In the genomic region with DNA sequence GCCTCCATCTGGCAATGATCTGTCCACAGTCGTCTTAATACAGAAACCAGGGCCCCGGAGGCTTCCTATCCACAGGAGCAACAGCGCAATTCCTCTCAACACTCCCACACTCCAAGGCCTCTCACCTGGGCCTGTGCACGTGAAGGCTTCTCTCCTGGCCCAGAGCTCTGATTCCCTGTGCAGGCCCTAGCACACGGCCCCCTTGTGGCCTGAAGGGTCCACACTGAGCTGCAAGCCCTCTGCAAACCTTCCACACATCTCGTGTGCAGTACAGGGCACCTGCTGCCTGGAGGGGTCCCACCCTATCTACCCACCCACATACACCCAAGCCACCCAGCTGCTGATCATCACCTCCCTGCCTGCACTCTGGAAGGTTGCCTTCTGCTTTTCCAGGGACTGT, we compare ENCODE assay signal across 24 cellular contexts.
DNase-seq lines count a peak whose midpoint lies in the region; ATAC-seq and TF ChIP-seq lines count a peak whose summit lies in the region.
"Had no signal": no experiment of that assay in that cellular context is flagged by ENCODE, and none has a peak within 500 bp of the region (broad histone marks: within the 10 kb centered on the region; RNA-seq: fewer than 3 reads in every experiment).

No MANE protein-coding gene starts in this region.

- POLR2A ChIA-PET in HEK293T (lab: Yijun Ruan, JAX) (no interaction called here), WTC11 (lab: Charles Lee) (no interaction called here)

- TF ChIP-seq CTCF in GM12865 (IDR thresholded peaks at IDR 0.05; ENCODE audit: insufficient read depth, low read depth, low read length, missing control alignments) = no peak
- no peak; the same call in 1 of the 2 replicates for TF ChIP-seq CTCF in WTC11 (IDR thresholded peaks at IDR 0.05)
- peak; percentile 11 for TF ChIP-seq CTCF in nephron progenitor cell (IDR thresholded peaks at IDR 0.05)

- H3K4me1 Mint-ChIP-seq in WTC11 (no peaks in the 10 kb centered on the region), nephron progenitor cell (peaks cover 9% of the 10 kb centered on the region)
- H3K4me1 Mint-ChIP-seq: CD8-positive, alpha-beta memory T cell; T-cell had no signal

- no peak overlapping the region for H3K4me3 ChIP-seq in GM12865 (ENCODE audit: low read depth, low read length)
- H3K4me3 ChIP-seq: SJSA1, transverse colon had no signal

- peak; percentile 0 for DNase-seq in GM12865 (ENCODE audit: low read depth)
- peak; percentile 22 for DNase-seq in HEK293T (ENCODE audit: extremely low spot score)
- DNase-seq in WTC11 (ENCODE audit: low spot score) = peak; percentile 16
- DNase-seq in nephron progenitor cell = no peak
- no peak for DNase-seq in NCI-H1105 treated with DMSO at 0.1 percent for 48 hours (lab: John Stamatoyannopoulos, UW)
- no peak for DNase-seq in occipital lobe (lab: John Stamatoyannopoulos, UW)
- no peak for DNase-seq in midbrain (lab: John Stamatoyannopoulos, UW)
- DNase-seq in NCI-H446 treated with DMSO at 0.1 percent for 48 hours (lab: John Stamatoyannopoulos, UW) = no peak
- DNase-seq: ACHN; activated effector memory CD4-positive, alpha-beta T cell treated with anti-CD3 and anti-CD28 coated beads, Interleukin-2, amount 50 U/mL, for 16 hours; activated T-cell treated with anti-CD3 and anti-CD28 coated beads, Interleukin-2, amount 50 U/mL, for 24 hours; anterior cingulate cortex; BE2C; CD8-positive, alpha-beta memory T cell; DMS 273 treated with DMSO at 0.1 percent for 48 hours; EL; left ventricle myocardium superior; NCI-H1436; NCI-H345; stimulated activated CD4-positive, alpha-beta T cell treated with anti-CD3 and anti-CD28 coated beads, Interleukin-4, amount 100 ng/mL, for 24 hours; T-cell; transverse colon had no signal

- H3K27ac Mint-ChIP-seq in WTC11 (no peak overlapping the region), nephron progenitor cell (no peak overlapping the region)
- H3K27ac Mint-ChIP-seq: activated naive CD8-positive, alpha-beta T cell; activated T-cell treated with anti-CD3 and anti-CD28 coated beads, Interleukin-2, amount 50 U/mL, for 24 hours; CD8-positive, alpha-beta memory T cell; T-cell had no signal

- H3K9me3 Mint-ChIP-seq in WTC11 = no peaks in the 10 kb centered on the region
- H3K9me3 Mint-ChIP-seq in nephron progenitor cell = peaks cover 18% of the 10 kb centered on the region
- H3K9me3 Mint-ChIP-seq: activated T-cell treated with anti-CD3 and anti-CD28 coated beads, Interleukin-2, amount 50 U/mL, for 24 hours; T-cell had no signal

- H3K36me3 Mint-ChIP-seq in WTC11 = no peaks in the 10 kb centered on the region
- no peaks in the 10 kb centered on the region for H3K36me3 Mint-ChIP-seq in nephron progenitor cell (ENCODE audit: low read depth)
- H3K36me3 Mint-ChIP-seq: CD8-positive, alpha-beta memory T cell; T-cell had no signal

- no peak overlapping the region for H3K4me3 Mint-ChIP-seq in WTC11
- no peak overlapping the region for H3K4me3 Mint-ChIP-seq in nephron progenitor cell
- H3K4me3 Mint-ChIP-seq: activated naive CD8-positive, alpha-beta T cell; activated T-cell treated with anti-CD3 and anti-CD28 coated beads, Interleukin-2, amount 50 U/mL, for 24 hours; CD8-positive, alpha-beta memory T cell; T-cell had no signal

- CTCF ChIA-PET in HEK293T (lab: Yijun Ruan, JAX) = interaction anchor here (0.8 kb wide), 1 partner anchor 277 kb away, joined by 3 read pairs; no protein-coding TSS in a partner anchor
- CTCF ChIA-PET in WTC11 (lab: Charles Lee) = interaction anchor here (0.5 to 1.3 kb wide), 13 partner anchors 8 to 1079 kb away, joined by 3 to 8 read pairs (median 4); no protein-coding TSS in a partner anchor

- peak; percentile 96 for ATAC-seq in WTC11
- ATAC-seq: left ventricle myocardium superior, T-cell had no signal

- H3K27me3 Mint-ChIP-seq in WTC11 (ENCODE audit: low read depth) (no peaks in the 10 kb centered on the region), nephron progenitor cell (ENCODE audit: low read depth, poor library complexity) (no peaks in the 10 kb centered on the region)
- H3K27me3 Mint-ChIP-seq: activated naive CD8-positive, alpha-beta T cell; T-cell had no signal

TF ChIP-seq in HEK293T, 16 proteins besides CTCF, POLR2A, EP300 and RAD21:
- no peak for TF ChIP-seq ZNF384 (IDR thresholded peaks at IDR 0.05)
- TF ChIP-seq FOXM1 (IDR thresholded peaks at IDR 0.05; ENCODE audit: borderline replicate concordance) = no peak
- TF ChIP-seq ELF4 (IDR thresholded peaks at IDR 0.05) = no peak
- no peak for TF ChIP-seq L3MBTL2 (conservative IDR thresholded peaks at IDR 0.05)
- TF ChIP-seq, protein P1, sequence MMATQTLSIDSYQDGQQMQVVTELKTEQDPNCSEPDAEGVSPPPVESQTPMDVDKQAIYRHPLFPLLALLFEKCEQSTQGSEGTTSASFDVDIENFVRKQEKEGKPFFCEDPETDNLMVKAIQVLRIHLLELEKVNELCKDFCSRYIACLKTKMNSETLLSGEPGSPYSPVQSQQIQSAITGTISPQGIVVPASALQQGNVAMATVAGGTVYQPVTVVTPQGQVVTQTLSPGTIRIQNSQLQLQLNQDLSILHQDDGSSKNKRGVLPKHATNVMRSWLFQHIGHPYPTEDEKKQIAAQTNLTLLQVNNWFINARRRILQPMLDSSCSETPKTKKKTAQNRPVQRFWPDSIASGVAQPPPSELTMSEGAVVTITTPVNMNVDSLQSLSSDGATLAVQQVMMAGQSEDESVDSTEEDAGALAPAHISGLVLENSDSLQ (IDR thresholded peaks at IDR 0.05) = no peak
- TF ChIP-seq BHLHE40 (IDR thresholded peaks at IDR 0.05; ENCODE audit: borderline replicate concordance) = no peak
- TF ChIP-seq HDGF (IDR thresholded peaks at IDR 0.05; ENCODE audit: borderline replicate concordance) = no peak
- TF ChIP-seq FOXA1 (IDR thresholded peaks at IDR 0.05) = no peak
- TF ChIP-seq TARDBP (IDR thresholded peaks at IDR 0.05) = no peak
- TF ChIP-seq SP1 (IDR thresholded peaks at IDR 0.05) = no peak
- TF ChIP-seq FOXK2 (IDR thresholded peaks at IDR 0.05) = no peak
- TF ChIP-seq LEF1 (IDR thresholded peaks at IDR 0.05; ENCODE audit: borderline replicate concordance) = no peak
- no peak for TF ChIP-seq NFRKB (IDR thresholded peaks at IDR 0.05)
- TF ChIP-seq CTBP1 (IDR thresholded peaks at IDR 0.05; ENCODE audit: borderline replicate concordance) = no peak
- TF ChIP-seq ARNT (IDR thresholded peaks at IDR 0.05) = no peak
- TF ChIP-seq SUZ12 (IDR thresholded peaks at IDR 0.05) = no peak
TF ChIP-seq in HEK293T: peak in this region for 0.

TF ChIP-seq in WTC11, 78 proteins besides CTCF, POLR2A, EP300 and RAD21 (continues in another document):
- TF ChIP-seq TEAD1 (CRISPR knock-in tag; IDR thresholded peaks at IDR 0.05) (no peak), ELF4 (CRISPR knock-in tag; IDR thresholded peaks at IDR 0.05; ENCODE audit: low read depth) (no peak), TEAD4 (CRISPR knock-in tag; IDR thresholded peaks at IDR 0.05) (no peak), ZNF423 (CRISPR knock-in tag; IDR thresholded peaks at IDR 0.05) (no peak), NR1H2 (CRISPR knock-in tag; IDR thresholded peaks at IDR 0.05) (no peak), JUN (CRISPR knock-in tag; IDR thresholded peaks at IDR 0.05) (no peak), ZNF416 (CRISPR knock-in tag; IDR thresholded peaks at IDR 0.05) (no peak), NFYB (CRISPR knock-in tag; conservative IDR thresholded peaks at IDR 0.05; ENCODE audit: low read depth) (no peak), PRRX2 (CRISPR knock-in tag; IDR thresholded peaks at IDR 0.05) (no peak)
- TF ChIP-seq, protein P2, sequence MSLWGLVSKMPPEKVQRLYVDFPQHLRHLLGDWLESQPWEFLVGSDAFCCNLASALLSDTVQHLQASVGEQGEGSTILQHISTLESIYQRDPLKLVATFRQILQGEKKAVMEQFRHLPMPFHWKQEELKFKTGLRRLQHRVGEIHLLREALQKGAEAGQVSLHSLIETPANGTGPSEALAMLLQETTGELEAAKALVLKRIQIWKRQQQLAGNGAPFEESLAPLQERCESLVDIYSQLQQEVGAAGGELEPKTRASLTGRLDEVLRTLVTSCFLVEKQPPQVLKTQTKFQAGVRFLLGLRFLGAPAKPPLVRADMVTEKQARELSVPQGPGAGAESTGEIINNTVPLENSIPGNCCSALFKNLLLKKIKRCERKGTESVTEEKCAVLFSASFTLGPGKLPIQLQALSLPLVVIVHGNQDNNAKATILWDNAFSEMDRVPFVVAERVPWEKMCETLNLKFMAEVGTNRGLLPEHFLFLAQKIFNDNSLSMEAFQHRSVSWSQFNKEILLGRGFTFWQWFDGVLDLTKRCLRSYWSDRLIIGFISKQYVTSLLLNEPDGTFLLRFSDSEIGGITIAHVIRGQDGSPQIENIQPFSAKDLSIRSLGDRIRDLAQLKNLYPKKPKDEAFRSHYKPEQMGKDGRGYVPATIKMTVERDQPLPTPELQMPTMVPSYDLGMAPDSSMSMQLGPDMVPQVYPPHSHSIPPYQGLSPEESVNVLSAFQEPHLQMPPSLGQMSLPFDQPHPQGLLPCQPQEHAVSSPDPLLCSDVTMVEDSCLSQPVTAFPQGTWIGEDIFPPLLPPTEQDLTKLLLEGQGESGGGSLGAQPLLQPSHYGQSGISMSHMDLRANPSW (CRISPR knock-in tag; conservative IDR thresholded peaks at IDR 0.05; ENCODE audit: low read depth) = no peak
- TF ChIP-seq, protein P3, sequence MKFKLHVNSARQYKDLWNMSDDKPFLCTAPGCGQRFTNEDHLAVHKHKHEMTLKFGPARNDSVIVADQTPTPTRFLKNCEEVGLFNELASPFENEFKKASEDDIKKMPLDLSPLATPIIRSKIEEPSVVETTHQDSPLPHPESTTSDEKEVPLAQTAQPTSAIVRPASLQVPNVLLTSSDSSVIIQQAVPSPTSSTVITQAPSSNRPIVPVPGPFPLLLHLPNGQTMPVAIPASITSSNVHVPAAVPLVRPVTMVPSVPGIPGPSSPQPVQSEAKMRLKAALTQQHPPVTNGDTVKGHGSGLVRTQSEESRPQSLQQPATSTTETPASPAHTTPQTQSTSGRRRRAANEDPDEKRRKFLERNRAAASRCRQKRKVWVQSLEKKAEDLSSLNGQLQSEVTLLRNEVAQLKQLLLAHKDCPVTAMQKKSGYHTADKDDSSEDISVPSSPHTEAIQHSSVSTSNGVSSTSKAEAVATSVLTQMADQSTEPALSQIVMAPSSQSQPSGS (CRISPR knock-in tag; IDR thresholded peaks at IDR 0.05; ENCODE audit: borderline replicate concordance, low read depth) = no peak
- TF ChIP-seq, protein P4, sequence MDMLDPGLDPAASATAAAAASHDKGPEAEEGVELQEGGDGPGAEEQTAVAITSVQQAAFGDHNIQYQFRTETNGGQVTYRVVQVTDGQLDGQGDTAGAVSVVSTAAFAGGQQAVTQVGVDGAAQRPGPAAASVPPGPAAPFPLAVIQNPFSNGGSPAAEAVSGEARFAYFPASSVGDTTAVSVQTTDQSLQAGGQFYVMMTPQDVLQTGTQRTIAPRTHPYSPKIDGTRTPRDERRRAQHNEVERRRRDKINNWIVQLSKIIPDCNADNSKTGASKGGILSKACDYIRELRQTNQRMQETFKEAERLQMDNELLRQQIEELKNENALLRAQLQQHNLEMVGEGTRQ (CRISPR knock-in tag; IDR thresholded peaks at IDR 0.05) = no peak

Comparison
In these comparisons a context has a peak if more than half of its experiments do, and no peak if none do; other contexts are left out.
1. DNase-seq: peak in GM12865 (single experiment), HEK293T (single experiment) and WTC11 (single experiment); none in nephron progenitor cell (single experiment), NCI-H1105 treated with DMSO at 0.1 percent for 48 hours (single experiment), occipital lobe (single experiment), midbrain (single experiment) and NCI-H446 treated with DMSO at 0.1 percent for 48 hours (single experiment).